ENCODE assay signal across 16 cellular contexts in genomic region chr11:78576549-78577097, GRCh38.
DNase-seq lines count a peak whose midpoint lies in the region; ATAC-seq and TF ChIP-seq lines count a peak whose summit lies in the region.
"Had no signal": no experiment of that assay in that cellular context is flagged by ENCODE, and none has a peak within 500 bp of the region (broad histone marks: within the 10 kb centered on the region; RNA-seq: fewer than 3 reads in every experiment).

No MANE protein-coding gene starts in this region.

- peak overlapping the region; percentile 57 for H3K4me3 Mint-ChIP-seq in nephron progenitor cell

- H3K27ac Mint-ChIP-seq in nephron progenitor cell: no peak overlapping the region

- peaks cover 11% of the 10 kb centered on the region for H3K36me3 Mint-ChIP-seq in nephron progenitor cell (ENCODE audit: low read depth)

- H3K4me1 Mint-ChIP-seq in nephron progenitor cell: peaks cover 51% of the 10 kb centered on the region

- no peak for TF ChIP-seq CTCF in nephron progenitor cell (IDR thresholded peaks at IDR 0.05)

- DNase-seq in NCI-H748 (lab: John Stamatoyannopoulos, UW; ENCODE audit: unreplicated experiment): peak; percentile 66
- no peak for DNase-seq in NCI-H748 treated with DMSO at 0.1 percent for 48 hours (lab: John Stamatoyannopoulos, UW)
- peak; percentile 31 for DNase-seq in NCI-H1417 treated with DMSO at 0.1 percent for 48 hours (lab: John Stamatoyannopoulos, UW)
- DNase-seq in SHP77 treated with DMSO at 0.1 percent for 48 hours (lab: John Stamatoyannopoulos, UW): peak; percentile 74
- DNase-seq in nephron progenitor cell: no peak
- no peak for DNase-seq in effector CD4-positive, alpha-beta T cell
- DNase-seq in activated effector memory CD4-positive, alpha-beta T cell treated with Interleukin-2 at 50 U/mL for 16 hours: no peak
- DNase-seq: erythroblast; naive thymus-derived CD4-positive, alpha-beta T cell; NCI-H2081 treated with DMSO at 0.1 percent for 48 hours; OCI-M1; stimulated activated CD4-positive, alpha-beta T cell treated with anti-CD3 and anti-CD28 coated beads, Interleukin-12 subunit alpha, Interleukin-12 subunit beta, amount 100 ng/mL, for 4 hours; stimulated activated naive CD4-positive, alpha-beta T cell treated with Interleukin-2 at 50 U/mL for 16 hours; upper lobe of left lung had no signal

- H3K9me3 Mint-ChIP-seq in nephron progenitor cell: peaks cover 7% of the 10 kb centered on the region

- H3K27me3 Mint-ChIP-seq in nephron progenitor cell (ENCODE audit: low read depth, poor library complexity): no peaks in the 10 kb centered on the region

- ATAC-seq in GM19351 (IDR thresholded peaks at IDR 0.05; ENCODE audit: unreplicated experiment): no peak
- ATAC-seq: K562; naive thymus-derived CD4-positive, alpha-beta T cell had no signal

Comparison
In these comparisons a context has a peak if more than half of its experiments do, and no peak if none do; other contexts are left out.
1. DNase-seq: peak in NCI-H748 (single experiment), NCI-H1417 treated with DMSO at 0.1 percent for 48 hours (single experiment) and SHP77 treated with DMSO at 0.1 percent for 48 hours (single experiment); none in NCI-H748 treated with DMSO at 0.1 percent for 48 hours (single experiment), nephron progenitor cell (single experiment), effector CD4-positive, alpha-beta T cell (single experiment) and activated effector memory CD4-positive, alpha-beta T cell treated with Interleukin-2 at 50 U/mL for 16 hours (single experiment).